In the genomic region with DNA sequence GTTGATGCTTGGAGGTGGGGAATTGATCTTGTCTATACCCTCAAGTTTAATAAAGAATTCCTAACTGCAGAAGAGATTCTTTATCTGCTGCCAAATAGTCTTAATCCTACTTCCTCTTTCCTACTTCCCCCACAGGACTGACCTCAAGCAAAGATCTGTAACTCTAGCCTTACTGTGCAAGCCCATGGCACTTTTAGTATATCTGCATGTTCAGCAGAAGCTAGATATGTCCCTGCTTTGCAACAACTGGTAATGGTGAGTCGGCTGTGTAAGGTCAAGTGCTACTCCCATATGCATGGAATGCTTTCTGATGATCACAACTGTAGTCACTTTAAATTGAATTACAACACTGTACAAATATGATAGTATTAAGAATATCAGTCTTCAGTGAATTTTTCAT, we compare ENCODE assay signal across 11 cellular contexts. TPM values are rescaled to one million over a fixed set of nuclear protein-coding genes. Genes with fewer than 3 reads are reported as not detected.
DNase-seq lines count a peak whose midpoint lies in the region; ATAC-seq and TF ChIP-seq lines count a peak whose summit lies in the region.
"Had no signal": no experiment of that assay in that cellular context is flagged by ENCODE, and none has a peak within 500 bp of the region (broad histone marks: within the 10 kb centered on the region; RNA-seq: fewer than 3 reads in every experiment).

No MANE protein-coding gene starts in this region.

- H3K27ac ChIP-seq in heart left ventricle (no peak overlapping the region), aorta (ENCODE audit: low read depth in 1 of 2, low read length in 2 of 2) (no peak overlapping the region)
- H3K27ac ChIP-seq: dorsolateral prefrontal cortex, neural progenitor cell, tibial artery had no signal

- H3K4me1 ChIP-seq in heart left ventricle, result peaks cover 0 to 14% (median 0%) of the 10 kb centered on the region in 12 donors
- H3K4me1 ChIP-seq in aorta (ENCODE audit: control insufficient read depth in 1 of 2, insufficient read depth in 2 of 2, low read length in 2 of 2), result no peaks in the 10 kb centered on the region
- H3K4me1 ChIP-seq: neural progenitor cell, tibial artery had no signal

- TF ChIP-seq POLR2A in heart left ventricle (IDR thresholded peaks at IDR 0.05), result no peak

- ATAC-seq in heart left ventricle (peak in 3 of 4 donors; percentile 31 to 82 (median 54)), aorta (ENCODE audit: low FRiP score) (peak; percentile 46), GM18519 (IDR thresholded peaks at IDR 0.05; ENCODE audit: low FRiP score, unreplicated experiment) (no peak)
- ATAC-seq in activated CD4-positive, CD25-positive, alpha-beta regulatory T cell treated with anti-CD3 and anti-CD28 coated beads, Interleukin-2, amount 50 U/mL, for 24 hours, result no peak
- ATAC-seq in activated T-cell treated with anti-CD3 and anti-CD28 coated beads, Interleukin-2, amount 50 U/mL, for 72 hours (replicated peaks in 1 of 2), result no peak

- intact Hi-C loops in heart left ventricle (cut with DNase I), result no loop called here
- intact Hi-C loops in cardiac septum (cut with DNase I), result no loop called here
- intact Hi-C loops in aorta (cut with DNase I), result no loop called here

- H3K27ac Mint-ChIP-seq in activated T-cell treated with anti-CD3 and anti-CD28 coated beads, Interleukin-2, amount 50 U/mL, for 72 hours, result no peak overlapping the region
- H3K27ac Mint-ChIP-seq: neural progenitor cell had no signal

- H3K9me3 ChIP-seq in heart left ventricle, result no peaks in the 10 kb centered on the region
- H3K9me3 ChIP-seq in aorta (ENCODE audit: control insufficient read depth, low read length), result no peaks in the 10 kb centered on the region
- H3K9me3 ChIP-seq: tibial artery had no signal

- 50 to 62% (median 58%) methylated on average over 1 of the region's 1 CpG for WGBS in heart left ventricle, 4 donors
- WGBS in aorta, 2 donors, result 82 to 89% methylated on average over 1 of the region's 1 CpG

- H3K27me3 Mint-ChIP-seq in activated T-cell treated with anti-CD3 and anti-CD28 coated beads, Interleukin-2, amount 50 U/mL, for 72 hours (ENCODE audit: low read depth), result no peaks in the 10 kb centered on the region

- no peak for DNase-seq in heart left ventricle
- no peak for DNase-seq in cardiac septum (ENCODE audit: low spot score)
- peak; percentile 10 for DNase-seq in OCI-M2 (lab: John Stamatoyannopoulos, UW; ENCODE audit: unreplicated experiment)
- DNase-seq in fibroblast of the aortic adventitia (ENCODE audit: low read depth), result peak; percentile 47
- no peak for DNase-seq in aorta
- DNase-seq in activated T-cell treated with anti-CD3 and anti-CD28 coated beads, Interleukin-2, amount 50 U/mL, for 72 hours, result no peak
- DNase-seq: dorsolateral prefrontal cortex, tibial artery had no signal

- no peak overlapping the region for H3K4me3 ChIP-seq in heart left ventricle
- no peak overlapping the region for H3K4me3 ChIP-seq in fibroblast of the aortic adventitia (ENCODE audit: low read depth, low read length)
- H3K4me3 ChIP-seq in aorta (ENCODE audit: low read length in 2 of 2), result no peak overlapping the region
- H3K4me3 ChIP-seq: dorsolateral prefrontal cortex, neural progenitor cell, tibial artery had no signal

- no peaks in the 10 kb centered on the region for H3K9me3 Mint-ChIP-seq in activated T-cell treated with anti-CD3 and anti-CD28 coated beads, Interleukin-2, amount 50 U/mL, for 72 hours
- H3K9me3 Mint-ChIP-seq: neural progenitor cell had no signal

- no peaks in the 10 kb centered on the region for H3K36me3 Mint-ChIP-seq in activated T-cell treated with anti-CD3 and anti-CD28 coated beads, Interleukin-2, amount 50 U/mL, for 72 hours (ENCODE audit: insufficient read depth in 2 of 2)
- H3K36me3 Mint-ChIP-seq: neural progenitor cell had no signal

- H3K27me3 ChIP-seq in heart left ventricle, result no peaks in the 10 kb centered on the region
- H3K27me3 ChIP-seq in aorta (ENCODE audit: control insufficient read depth in 1 of 2, insufficient read depth in 2 of 2, low read length in 1 of 2), result no peaks in the 10 kb centered on the region
- H3K27me3 ChIP-seq: dorsolateral prefrontal cortex, neural progenitor cell, tibial artery had no signal

- H3K4me1 Mint-ChIP-seq in activated T-cell treated with anti-CD3 and anti-CD28 coated beads, Interleukin-2, amount 50 U/mL, for 72 hours (ENCODE audit: low read depth), result no peaks in the 10 kb centered on the region
- H3K4me1 Mint-ChIP-seq: neural progenitor cell had no signal

- H3K36me3 ChIP-seq in heart left ventricle (no peaks in the 10 kb centered on the region), aorta (ENCODE audit: control insufficient read depth in 1 of 2, insufficient read depth in 2 of 2, low read length in 1 of 2) (no peaks in the 10 kb centered on the region)
- H3K36me3 ChIP-seq: neural progenitor cell, tibial artery had no signal

- TF ChIP-seq CTCF in heart left ventricle (IDR thresholded peaks at IDR 0.05) (no peak), fibroblast of the aortic adventitia (IDR thresholded peaks at IDR 0.05; ENCODE audit: insufficient read depth, low read length) (no peak)

- H3K4me3 Mint-ChIP-seq in activated T-cell treated with anti-CD3 and anti-CD28 coated beads, Interleukin-2, amount 50 U/mL, for 72 hours, result no peak overlapping the region
- H3K4me3 Mint-ChIP-seq: neural progenitor cell had no signal

RNA-seq across cellular contexts. Expression of a gene that starts 26.3 kb away (rescaled TPM):
- total RNA-seq in heart left ventricle, result 10 to 100 TPM; 23.0 to 41.6 (median 30.7) TPM
- 10 to 100 TPM; 10.9 to 23.7 TPM for polyA plus RNA-seq in heart left ventricle
- 33.1 TPM for total RNA-seq in cardiac septum
- 78.4 and 123 TPM in 2 replicates for total RNA-seq in fibroblast of the aortic adventitia (ENCODE audit: low replicate concordance)
- 10 to 100 TPM; 50.9 to 73.3 TPM for total RNA-seq in aorta
- 10 to 100 TPM; 13.8 TPM for polyA plus RNA-seq in aorta
- 100 to 1,000 TPM; 111 to 128 TPM for total RNA-seq in activated T-cell treated with anti-CD3 and anti-CD28 coated beads, Interleukin-2, amount 50 U/mL, for 72 hours

RNA-seq across cellular contexts. Expression of a gene that starts 52.7 kb away (rescaled TPM):
- total RNA-seq in heart left ventricle (1 to 10 TPM; 3.5 to 6.8 (median 5.0) TPM), cardiac septum (5.2 TPM), fibroblast of the aortic adventitia (ENCODE audit: low replicate concordance) (15.4 and 35.1 TPM in 2 replicates), aorta (1 to 10 TPM; 7.0 to 7.2 TPM)
- polyA plus RNA-seq in heart left ventricle (1 to 10 TPM in 1 of 2 donors, under 1 TPM in 1; 0.57 to 1.7 TPM), aorta (1 to 10 TPM; 1.8 to 2.2 TPM)
- 10 to 100 TPM; 29.8 to 37.3 TPM for total RNA-seq in activated T-cell treated with anti-CD3 and anti-CD28 coated beads, Interleukin-2, amount 50 U/mL, for 72 hours

Comparison
In these comparisons a context has a peak if more than half of its experiments do, and no peak if none do; other contexts are left out.
1. ATAC-seq: peak in heart left ventricle (3 of 4) and aorta (single experiment); none in activated CD4-positive, CD25-positive, alpha-beta regulatory T cell treated with anti-CD3 and anti-CD28 coated beads, Interleukin-2, amount 50 U/mL, for 24 hours (0 of 2), GM18519 (single experiment) and activated T-cell treated with anti-CD3 and anti-CD28 coated beads, Interleukin-2, amount 50 U/mL, for 72 hours (0 of 2).
2. DNase-seq: peak in OCI-M2 (single experiment) and fibroblast of the aortic adventitia (single experiment); none in heart left ventricle (0 of 5), cardiac septum (single experiment), aorta (0 of 2) and activated T-cell treated with anti-CD3 and anti-CD28 coated beads, Interleukin-2, amount 50 U/mL, for 72 hours (0 of 2).